ENCODE assay signal across 8 cellular contexts in genomic region chr4:1046581-1047011, GRCh38. TPM values are rescaled to one million over a fixed set of nuclear protein-coding genes. Genes with fewer than 3 reads are reported as not detected.
DNase-seq lines count a peak whose midpoint lies in the region; ATAC-seq and TF ChIP-seq lines count a peak whose summit lies in the region.
"Not testable (repeated sequence)": the region's sequence is repeated elsewhere in the genome, so short reads cannot be mapped to it uniquely, and the experiment has no call there.

No MANE protein-coding gene starts in this region.

- peak overlapping the region; percentile 78; the same call in 1 of the 2 replicates for H4K91ac ChIP-seq in IMR-90 (ENCODE audit: insufficient read depth, low read depth, low read length)

- H3K4me3 ChIP-seq in IMR-90 (ENCODE audit: insufficient read depth, low read depth, low read length) (peak overlapping the region; percentile 12; the same call in 1 of the 2 replicates), osteoblast (ENCODE audit: insufficient read depth, low read length) (peak overlapping the region; percentile 55), upper lobe of left lung (peak overlapping the region in 3 of 4 donors; percentile 13 to 28 (median 21))
- not testable (repeated sequence) for H3K4me3 ChIP-seq in epithelial cell of esophagus (ENCODE audit: low read length)

- H3K14ac ChIP-seq in IMR-90 (replicated peaks; ENCODE audit: low read depth, low read length): peak overlapping the region; percentile 70; the same call in 1 of the 2 replicates

- H3K27ac Mint-ChIP-seq in activated naive CD8-positive, alpha-beta T cell treated with anti-CD3 and anti-CD28 coated beads for 36 hours: peak overlapping the region; percentile 66

- dilution Hi-C loops in IMR-90 (cut with HindIII; ENCODE audit: low sequenced_read_pairs, unreplicated experiment): not testable (repeated sequence)

- ATAC-seq in IMR-90 (ENCODE audit: low read depth) (peak; percentile 22), upper lobe of left lung (ENCODE audit: low FRiP score in 2 of 2) (peak in 1 of 2 donors; percentile 42)

- peak overlapping the region; percentile 87 for H2BK120ac ChIP-seq in IMR-90 (ENCODE audit: low read depth, low read length)

- TF ChIP-seq CTCF in IMR-90 (conservative IDR thresholded peaks at IDR 0.05; ENCODE audit: low read depth, low read length); epithelial cell of esophagus (IDR thresholded peaks at IDR 0.05; ENCODE audit: insufficient read depth, low read depth, low read length, missing control alignments); osteoblast (IDR thresholded peaks at IDR 0.05; ENCODE audit: extremely low read depth, low read depth, low read length); upper lobe of left lung (IDR thresholded peaks at IDR 0.05): not testable (repeated sequence)

- not testable (repeated sequence) for H3K79me2 ChIP-seq in osteoblast (ENCODE audit: insufficient read depth, low read length)

- H3K56ac ChIP-seq in IMR-90 (ENCODE audit: extremely low read depth, insufficient read depth, low read length): not testable (repeated sequence)

- in situ Hi-C loops in Caki2 (cut with HindIII; ENCODE audit: low pct_unique_long_range_greater_than_20kb, low sequenced_read_pairs); IMR-90 (cut with MboI; ENCODE audit: low sequenced_read_pairs): not testable (repeated sequence)

- H3K4ac ChIP-seq in IMR-90 (ENCODE audit: low read depth, low read length): peak overlapping the region; percentile 56

- not testable (repeated sequence) for H2BK15ac ChIP-seq in IMR-90 (ENCODE audit: low read depth, low read length)

- H3K4me3 Mint-ChIP-seq in activated naive CD8-positive, alpha-beta T cell treated with anti-CD3 and anti-CD28 coated beads for 36 hours: not testable (repeated sequence)

- TF ChIP-seq EP300 in upper lobe of left lung (IDR thresholded peaks at IDR 0.05): not testable (repeated sequence)

- DNase-seq in Caki2 (ENCODE audit: low read depth) (peak; percentile 47), IMR-90 (peak; percentile 55), NCI-H748 (lab: John Stamatoyannopoulos, UW; ENCODE audit: unreplicated experiment) (peak; percentile 27), epithelial cell of esophagus (ENCODE audit: low read depth) (peak; percentile 63), islet precursor cell (peak; percentile 86), osteoblast (ENCODE audit: insufficient read length, low spot score, missing footprints) (peak; percentile 95), upper lobe of left lung (peak in 1 of 2 donors; percentile 89)
- not testable (repeated sequence) for DNase-seq in activated naive CD8-positive, alpha-beta T cell treated with anti-CD3 and anti-CD28 coated beads for 36 hours

- H2AFZ ChIP-seq in IMR-90 (replicated peaks; ENCODE audit: low read length, poor library complexity) (peak overlapping the region; percentile 91), osteoblast (ENCODE audit: low read length) (peak overlapping the region; percentile 42)

- not testable (repeated sequence) for TF ChIP-seq RAD21 in IMR-90 (IDR thresholded peaks at IDR 0.05; ENCODE audit: low read length)

- not testable (repeated sequence) for BruUV-seq in IMR-90 (replicated peaks; lab: Mats Ljungman, UMichigan)

- H3K4me2 ChIP-seq in IMR-90 (ENCODE audit: low read depth, low read length) (peak overlapping the region; percentile 74), osteoblast (ENCODE audit: insufficient read depth, low read length) (peak overlapping the region; percentile 76)

- peak overlapping the region; percentile 61; the same call in 1 of the 2 replicates for H3K18ac ChIP-seq in IMR-90 (ENCODE audit: low read depth, low read length)

- H3K36me3 Mint-ChIP-seq in activated naive CD8-positive, alpha-beta T cell treated with anti-CD3 and anti-CD28 coated beads for 36 hours: not testable (repeated sequence)

- CTCF ChIA-PET in IMR-90 (lab: Yijun Ruan, JAX): not testable (repeated sequence)

- not testable (repeated sequence) for H3K9me3 Mint-ChIP-seq in activated naive CD8-positive, alpha-beta T cell treated with anti-CD3 and anti-CD28 coated beads for 36 hours

- peak overlapping the region; percentile 64; the same call in 1 of the 2 replicates for H2AK5ac ChIP-seq in IMR-90 (ENCODE audit: low read depth, low read length)

- intact Hi-C loops in IMR-90 (cut with micrococcal nuclease): not testable (repeated sequence)

- not testable (repeated sequence) for H3K27me3 ChIP-seq in IMR-90 (ENCODE audit: control insufficient read depth, insufficient read depth, low read length); osteoblast (ENCODE audit: insufficient read depth, low read length); upper lobe of left lung

- 22% methylated on average over 17 of the region's 29 CpGs; no CpG with 5 or more reads in 1 of the 2 experiments for WGBS in IMR-90 (ENCODE audit: extremely low coverage in 2 of 2, insufficient read length in 1 of 2), 2 experiments
- 12 to 27% methylated on average over 24 of the region's 29 CpGs for WGBS in upper lobe of left lung, 2 donors

- H3K4me1 Mint-ChIP-seq in activated naive CD8-positive, alpha-beta T cell treated with anti-CD3 and anti-CD28 coated beads for 36 hours: not testable (repeated sequence)

- not testable (repeated sequence) for H3K23ac ChIP-seq in IMR-90 (ENCODE audit: low read depth, low read length)

- POLR2A ChIA-PET in IMR-90 (lab: Charles Lee; ENCODE audit: unreplicated experiment): not testable (repeated sequence)

- not testable (repeated sequence) for H4K20me1 ChIP-seq in IMR-90 (ENCODE audit: insufficient read depth, low read length); osteoblast (ENCODE audit: insufficient read depth, low read length)

- H3K9ac ChIP-seq in IMR-90 (ENCODE audit: low read depth, low read length): peak overlapping the region; percentile 45; the same call in 1 of the 2 replicates

- not testable (repeated sequence) for H3K36me3 ChIP-seq in IMR-90 (ENCODE audit: control insufficient read depth, insufficient read depth, low read length); osteoblast (ENCODE audit: insufficient read depth, low read length); upper lobe of left lung

- H3K9me3 ChIP-seq in IMR-90 (ENCODE audit: control insufficient read depth, insufficient read depth, low read length); osteoblast (ENCODE audit: low read depth, low read length); upper lobe of left lung: not testable (repeated sequence)

- H3K79me1 ChIP-seq in IMR-90 (ENCODE audit: low read depth in 1 of 2, low read length in 2 of 2): not testable (repeated sequence)

- H2BK5ac ChIP-seq in IMR-90 (ENCODE audit: low read depth, low read length, poor library complexity, severe bottlenecking): peak overlapping the region; percentile 53

- H3K27me3 Mint-ChIP-seq in activated naive CD8-positive, alpha-beta T cell treated with anti-CD3 and anti-CD28 coated beads for 36 hours: peaks cover 39% of the 10 kb centered on the region

- H2AK9ac ChIP-seq in IMR-90 (replicated peaks; ENCODE audit: low read depth, low read length, poor library complexity): not testable (repeated sequence)

- H4K8ac ChIP-seq in IMR-90 (ENCODE audit: low read depth in 2 of 2, low read length in 2 of 2): peak overlapping the region; percentile 40 to 45; a peak in 1 of 4 replicates

- not testable (repeated sequence) for H2BK20ac ChIP-seq in IMR-90 (ENCODE audit: low read depth, low read length)

- H3K27ac ChIP-seq in IMR-90 (ENCODE audit: insufficient read depth, low read length) (peak overlapping the region; percentile 48), osteoblast (ENCODE audit: low read depth, low read length) (peak overlapping the region; percentile 24), upper lobe of left lung (peak overlapping the region in 1 of 4 donors; percentile 54)

- H3K9me1 ChIP-seq in IMR-90 (ENCODE audit: insufficient read depth, low read length): peaks cover 22% of the 10 kb centered on the region

- not testable (repeated sequence) for TF ChIP-seq POLR2A in IMR-90 (IDR thresholded peaks at IDR 0.05; ENCODE audit: low read depth, low read length); upper lobe of left lung (IDR thresholded peaks at IDR 0.05)

- peak overlapping the region; percentile 64 for H4K5ac ChIP-seq in IMR-90 (ENCODE audit: low read depth, low read length)

- H3K4me1 ChIP-seq in IMR-90 (ENCODE audit: control insufficient read depth, insufficient read depth, low read length) (peaks cover 32% of the 10 kb centered on the region), osteoblast (ENCODE audit: insufficient read depth, low read length) (peaks cover 49% of the 10 kb centered on the region), upper lobe of left lung (peaks cover 25 to 41% (median 30%) of the 10 kb centered on the region in 4 donors)

RNA-seq across cellular contexts. Expression of gene FGFRL1, which starts 35.2 kb away (rescaled TPM):
- 48.2 and 70.9 TPM in 2 replicates for total RNA-seq in Caki2 (2014; rRNA removed; shearing (Covaris generic); ENCODE audit: low replicate concordance)
- total RNA-seq in IMR-90 (2012; rRNA removed) (43.3 and 49.3 TPM in 2 replicates), osteoblast (29.2 and 30.8 TPM in 2 replicates), upper lobe of left lung (10 to 100 TPM; 21.0 to 32.4 (median 25.6) TPM)
- 78.8 and 87.3 TPM in 2 replicates for polyA plus RNA-seq in IMR-90 (2012; rRNA removed)
- 35.7 and 111 TPM in 2 replicates for polyA plus RNA-seq in IMR-90 (2012; cell fraction: cytosol; rRNA removed)
- 65.7 and 165 TPM in 2 replicates for polyA plus RNA-seq in IMR-90 (2012; cell fraction: nucleus; rRNA removed; ENCODE audit: low replicate concordance)
- total RNA-seq in activated naive CD8-positive, alpha-beta T cell treated with anti-CD3 and anti-CD28 coated beads for 36 hours: 10 to 100 TPM; 17.0 to 17.2 TPM

RNA-seq across cellular contexts. Expression of gene SLC26A1, which starts 53.4 kb away (rescaled TPM):
- 3.0 and 6.9 TPM in 2 replicates for total RNA-seq in Caki2 (2014; rRNA removed; shearing (Covaris generic); ENCODE audit: low replicate concordance)
- total RNA-seq in IMR-90 (2012; rRNA removed): not detected in 2 replicates
- 0.09 and 0.13 TPM in 2 replicates for polyA plus RNA-seq in IMR-90 (2012; rRNA removed)
- polyA plus RNA-seq in IMR-90 (2012; cell fraction: cytosol; rRNA removed): 0.03 and 0.05 TPM in 2 replicates
- 0.24 and 0.40 TPM in 2 replicates for polyA plus RNA-seq in IMR-90 (2012; cell fraction: nucleus; rRNA removed; ENCODE audit: low replicate concordance)
- under 1 TPM; 0.20 to 0.21 TPM for total RNA-seq in activated naive CD8-positive, alpha-beta T cell treated with anti-CD3 and anti-CD28 coated beads for 36 hours
- total RNA-seq in osteoblast: 0.36 and 0.59 TPM in 2 replicates
- 1 to 10 TPM in 1 of 6 donors, under 1 TPM in 5; 0.39 to 2.1 (median 0.68) TPM for total RNA-seq in upper lobe of left lung

RNA-seq across cellular contexts. Expression of gene IDUA, which starts 59.8 kb away (rescaled TPM):
- total RNA-seq in Caki2 (2014; rRNA removed; shearing (Covaris generic); ENCODE audit: low replicate concordance): 6.7 and 6.9 TPM in 2 replicates
- 0.72 and 1.7 TPM in 2 replicates for total RNA-seq in IMR-90 (2012; rRNA removed)
- polyA plus RNA-seq in IMR-90 (2012; rRNA removed): 12.5 and 16.7 TPM in 2 replicates
- polyA plus RNA-seq in IMR-90 (2012; cell fraction: cytosol; rRNA removed): 6.3 and 14.8 TPM in 2 replicates
- polyA plus RNA-seq in IMR-90 (2012; cell fraction: nucleus; rRNA removed; ENCODE audit: low replicate concordance): 119 and 328 TPM in 2 replicates
- total RNA-seq in activated naive CD8-positive, alpha-beta T cell treated with anti-CD3 and anti-CD28 coated beads for 36 hours: 1 to 10 TPM; 6.6 to 7.1 TPM
- total RNA-seq in osteoblast: 23.0 and 26.4 TPM in 2 replicates
- 100 to 1,000 TPM in 1 of 6 donors, 10 to 100 TPM in 5; 13.5 to 152 (median 55.9) TPM for total RNA-seq in upper lobe of left lung
